ENCODE assay signal across 9 cellular contexts in the genomic region with DNA sequence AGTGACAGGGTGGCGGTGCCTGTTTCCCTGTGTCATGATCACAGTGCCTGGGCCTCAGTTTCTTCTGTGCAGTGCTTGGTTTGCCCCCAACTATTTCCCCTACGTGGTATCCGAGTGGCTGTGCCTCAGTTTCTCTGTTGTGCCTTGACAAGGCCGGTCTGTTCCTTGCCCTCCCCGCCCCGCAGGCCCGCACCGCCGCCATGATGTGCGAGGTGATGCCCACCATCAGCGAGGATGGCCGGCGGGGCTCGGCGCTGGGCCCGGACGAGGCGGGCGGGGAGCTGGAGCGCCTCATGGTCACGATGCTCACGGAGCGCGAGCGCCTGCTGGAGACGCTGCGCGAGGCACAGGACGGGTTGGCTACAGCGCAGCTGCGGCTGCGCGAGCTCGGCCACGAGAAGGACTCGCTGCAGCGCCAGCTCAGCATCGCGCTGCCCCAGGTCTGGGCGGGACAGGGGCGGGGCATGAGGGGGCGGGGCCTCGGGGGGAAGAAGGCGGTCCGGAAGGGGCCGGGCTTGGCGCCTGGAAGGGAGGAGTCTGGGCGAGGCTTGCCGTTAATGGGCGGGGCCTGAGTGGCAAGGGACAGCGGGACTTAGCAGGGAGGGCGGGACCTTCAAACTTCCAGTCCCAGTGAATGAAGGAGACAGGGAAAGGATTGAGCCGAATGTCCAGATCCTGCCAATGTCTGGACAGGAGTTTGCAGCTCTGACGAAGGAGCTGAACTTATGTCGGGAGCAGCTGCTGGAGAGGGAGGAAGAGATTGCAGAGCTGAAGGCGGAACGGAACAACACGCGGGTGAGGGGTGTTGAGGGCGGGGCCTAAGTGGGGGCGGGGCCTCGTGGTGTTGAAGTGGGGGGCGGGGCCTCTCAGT. TPM values are rescaled to one million over a fixed set of nuclear protein-coding genes. Genes with fewer than 3 reads are reported as not detected.
A peak's percentile ranks its signal among the peaks of the same experiment; 100 is the strongest.
DNase-seq lines count a peak whose midpoint lies in the region; ATAC-seq and TF ChIP-seq lines count a peak whose summit lies in the region.
"Had no signal": no experiment of that assay in that cellular context is flagged by ENCODE, and none has a peak within 500 bp of the region (broad histone marks: within the 10 kb centered on the region; RNA-seq: fewer than 3 reads in every experiment).

No MANE protein-coding gene starts in this region.

- TF ChIP-seq CTCF in AG09319 (IDR thresholded peaks at IDR 0.05; ENCODE audit: low read depth, low read length) (peak; percentile 7; the same call in 1 of the 2 replicates), kidney epithelial cell (IDR thresholded peaks at IDR 0.05; ENCODE audit: insufficient read depth, low read length, poor library complexity, severe bottlenecking) (no peak)

- no peaks in the 10 kb centered on the region for H3K27me3 Mint-ChIP-seq in central memory CD8-positive, alpha-beta T cell

- DNase-seq in AG09319 (ENCODE audit: extremely low read depth, low read depth): peak; percentile 92
- DNase-seq in NCI-H345 treated with DMSO at 0.1 percent for 48 hours (lab: John Stamatoyannopoulos, UW; ENCODE audit: unreplicated experiment): peak; percentile 40
- peak; percentile 86 for DNase-seq in activated CD4-positive, CD25-positive, alpha-beta regulatory T cell treated with anti-CD3 and anti-CD28 coated beads, Interleukin-2, amount 50 U/mL, for 16 hours (ENCODE audit: low read depth, low spot score)
- peak; percentile 93 to 95 for DNase-seq in central memory CD8-positive, alpha-beta T cell (ENCODE audit: low spot score in 2 of 2)
- peak; percentile 71 for DNase-seq in kidney epithelial cell (ENCODE audit: low read depth)
- DNase-seq in stimulated activated CD4-positive, alpha-beta T cell treated with anti-CD3 and anti-CD28 coated beads, Interleukin-15, amount 100 ng/mL, for 24 hours: peak; percentile 95

- no peaks in the 10 kb centered on the region for H3K36me3 ChIP-seq in kidney epithelial cell (ENCODE audit: control insufficient read depth, insufficient read depth, low read length)

- peak overlapping the region; percentile 79 for H3K4me3 Mint-ChIP-seq in central memory CD8-positive, alpha-beta T cell

- peaks cover 16% of the 10 kb centered on the region for H3K4me1 Mint-ChIP-seq in central memory CD8-positive, alpha-beta T cell

- H3K27ac Mint-ChIP-seq in central memory CD8-positive, alpha-beta T cell (ENCODE audit: low read depth): peak overlapping the region; percentile 89

- H3K36me3 Mint-ChIP-seq in central memory CD8-positive, alpha-beta T cell (ENCODE audit: insufficient read depth): no peaks in the 10 kb centered on the region

- peaks cover 8% of the 10 kb centered on the region for H3K27me3 ChIP-seq in kidney epithelial cell (ENCODE audit: control insufficient read depth, insufficient read depth, low read length)

- H3K4me3 ChIP-seq in kidney epithelial cell (ENCODE audit: low read depth, low read length): peak overlapping the region; percentile 28

- no peaks in the 10 kb centered on the region for H3K9me3 Mint-ChIP-seq in central memory CD8-positive, alpha-beta T cell

- peak; percentile 86 for ATAC-seq in GM19025 (IDR thresholded peaks at IDR 0.05; ENCODE audit: low read depth, unreplicated experiment)
- ATAC-seq in HG03196 (IDR thresholded peaks at IDR 0.05; ENCODE audit: unreplicated experiment): peak; percentile 88
- peak; percentile 90 for ATAC-seq in central memory CD8-positive, alpha-beta T cell (replicated peaks; ENCODE audit: extremely low read depth, poor library complexity, severe bottlenecking)

RNA-seq across cellular contexts. Expression of a gene that starts 8.6 kb away (rescaled TPM):
- 0.88 and 10.9 TPM in 2 replicates for total RNA-seq in kidney epithelial cell

RNA-seq across cellular contexts. Expression of a gene that starts 9.0 kb away (rescaled TPM):
- 4.2 and 4.6 TPM in 2 replicates for total RNA-seq in kidney epithelial cell

RNA-seq across cellular contexts. Expression of a gene that starts 13.7 kb away (rescaled TPM):
- 3.4 and 5.8 TPM in 2 replicates for total RNA-seq in kidney epithelial cell

RNA-seq across cellular contexts. Expression of a gene that starts 27.3 kb away (rescaled TPM):
- total RNA-seq in kidney epithelial cell: not detected in 2 replicates
- total RNA-seq: T-helper 1 cell treated with Interleukin-12 subunit alpha and Interleukin-12 subunit beta and Interleukin-4 antibody, amounts not matched to agents 30 ng/mL and 1 ng/mL, for 36 hours had no signal

RNA-seq across cellular contexts. Expression of a gene that starts 29.7 kb away (rescaled TPM):
- total RNA-seq in kidney epithelial cell: 13.5 and 16.7 TPM in 2 replicates

Comparison
In these comparisons a context has a peak if more than half of its experiments do, and no peak if none do; other contexts are left out.
1. Peak in every context shown above with its lines: DNase-seq, ATAC-seq and H3K4me3 ChIP-seq.
2. DNase-seq: peak in every context shown above with its lines; median percentile 95 in stimulated activated CD4-positive, alpha-beta T cell treated with anti-CD3 and anti-CD28 coated beads, Interleukin-15, amount 100 ng/mL, for 24 hours; 94 in central memory CD8-positive, alpha-beta T cell; 92 in AG09319; 86 in activated CD4-positive, CD25-positive, alpha-beta regulatory T cell treated with anti-CD3 and anti-CD28 coated beads, Interleukin-2, amount 50 U/mL, for 16 hours; 71 in kidney epithelial cell; 40 in NCI-H345 treated with DMSO at 0.1 percent for 48 hours.